ENCODE assay signal across 1 cellular context in the genomic region with DNA sequence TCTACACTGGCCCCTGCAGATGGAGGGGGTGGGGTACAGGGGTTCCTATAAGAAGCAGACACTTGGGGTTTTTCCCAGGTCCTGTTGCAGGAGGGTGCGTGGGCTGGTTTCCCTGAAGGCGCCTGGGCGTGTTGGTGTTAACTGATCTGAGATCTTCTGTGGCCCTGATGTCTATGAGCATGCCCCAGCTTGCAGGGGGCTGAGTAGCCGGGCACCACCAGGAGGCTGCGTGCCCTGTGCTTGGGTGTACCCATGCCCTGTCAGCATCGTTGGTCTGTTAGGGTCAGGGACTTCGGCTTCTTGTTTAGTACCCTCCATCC.
TF ChIP-seq lines count a peak whose summit lies in the region.

No MANE protein-coding gene starts in this region.

TF ChIP-seq in SK-N-SH, 30 proteins besides CTCF, POLR2A, EP300 and RAD21 (continued from another document):
- TF ChIP-seq CHD2 (IDR thresholded peaks at IDR 0.05; ENCODE audit: low read length, partially characterized antibody) = no peak
